ENCODE assay signal across 23 cellular contexts in the genomic region with DNA sequence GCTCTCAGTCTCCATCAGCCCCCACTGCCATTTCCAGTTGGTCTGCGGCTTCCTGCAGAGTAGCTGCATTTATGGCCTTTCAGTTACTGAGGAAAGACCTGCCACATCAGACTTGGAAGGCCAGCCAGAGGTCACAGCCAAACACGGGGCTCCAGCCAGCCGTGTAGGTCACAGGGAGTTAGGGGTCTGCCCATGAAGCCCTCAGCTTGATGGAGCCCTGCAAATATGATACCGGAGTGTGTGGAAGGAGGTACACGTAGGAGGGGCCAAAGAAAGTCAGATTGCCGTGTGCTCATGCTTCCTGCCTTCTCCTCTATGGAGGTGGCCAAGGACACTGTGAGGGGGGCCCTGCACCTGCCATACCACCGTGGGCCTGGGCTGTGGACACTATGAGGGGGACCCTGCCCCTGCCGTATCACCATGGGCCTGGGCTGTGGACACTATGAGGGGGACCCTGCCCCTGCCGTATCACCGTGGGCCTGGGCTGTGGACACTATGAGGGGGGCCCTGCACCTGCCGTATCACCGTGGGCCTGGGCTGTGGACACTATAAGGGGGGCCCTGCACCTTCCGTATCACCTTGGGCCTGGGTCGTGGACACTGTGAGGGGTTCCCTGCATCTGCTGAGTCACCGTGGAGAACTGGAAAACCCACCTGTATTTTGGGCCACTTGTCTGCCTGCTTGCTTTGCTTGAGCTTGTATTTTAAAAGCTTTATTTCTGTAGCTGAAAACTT.
"Had no signal": no experiment of that assay in that cellular context is flagged by ENCODE, and none has a peak within 500 bp of the region (broad histone marks: within the 10 kb centered on the region; RNA-seq: fewer than 3 reads in every experiment).

No MANE protein-coding gene starts in this region.

- H3K9me3 ChIP-seq: gastrocnemius medialis, psoas muscle, spleen, suprapubic skin had no signal

- H3K27ac ChIP-seq: dorsolateral prefrontal cortex, epithelial cell of prostate, gastrocnemius medialis, neural progenitor cell, psoas muscle, skin epidermis, spleen, suprapubic skin had no signal

- H3K36me3 Mint-ChIP-seq: memory B cell; natural killer cell treated with Interleukin-12 subunit alpha and Interleukin-12 subunit beta and Interleukin-15 and Interleukin-18, amount 100 ng/mL, for 72 hours; neural progenitor cell; stimulated activated naive B cell treated with anti-CD40 and anti-IgM and Interleukin-4, amounts not matched to agents 10 μg/mL and 1 μg/mL and 100 μg/mL, for 72 hours had no signal

- DNase-seq: dorsolateral prefrontal cortex; effector CD4-positive, alpha-beta T cell; foreskin fibroblast; gastrocnemius medialis; kidney glomerular epithelial cell; left colon; left ventricle myocardium superior; nucleus accumbens; psoas muscle; right cardiac atrium; spleen; stimulated activated CD4-positive, alpha-beta T cell treated with anti-CD3 and anti-CD28 coated beads, Interleukin-2, amount 100 ng/mL, for 48 hours; stimulated activated naive B cell treated with anti-CD40 and anti-IgM and Interleukin-4, amounts not matched to agents 10 μg/mL and 1 μg/mL and 100 μg/mL, for 72 hours; trophoblast cell had no signal

- H3K27ac Mint-ChIP-seq: memory B cell; natural killer cell treated with Interleukin-12 subunit alpha and Interleukin-12 subunit beta and Interleukin-15 and Interleukin-18, amount 100 ng/mL, for 72 hours; stimulated activated naive B cell treated with anti-CD40 and anti-IgM and Interleukin-4, amounts not matched to agents 10 μg/mL and 1 μg/mL and 100 μg/mL, for 72 hours; stimulated activated naive CD8-positive, alpha-beta T cell treated with anti-CD3 and anti-CD28 coated beads, Interleukin-15, Interleukin-2, amounts not matched to agents 100 ng/mL and 50 ng/mL, for 24 hours had no signal

- H3K9ac ChIP-seq: neural progenitor cell had no signal

- H3K27me3 ChIP-seq: gastrocnemius medialis, neural progenitor cell had no signal

- H3K4me1 ChIP-seq: gastrocnemius medialis, neural progenitor cell, psoas muscle, spleen, suprapubic skin had no signal

- H2AFZ ChIP-seq: neural progenitor cell had no signal

- H3K4me2 ChIP-seq: neural progenitor cell had no signal

- H3K4me1 Mint-ChIP-seq: memory B cell; stimulated activated naive B cell treated with anti-CD40 and anti-IgM and Interleukin-4, amounts not matched to agents 10 μg/mL and 1 μg/mL and 100 μg/mL, for 72 hours had no signal

- H3K4me3 Mint-ChIP-seq: memory B cell; natural killer cell treated with Interleukin-12 subunit alpha and Interleukin-12 subunit beta and Interleukin-15 and Interleukin-18, amount 100 ng/mL, for 72 hours; neural progenitor cell; stimulated activated naive B cell treated with anti-CD40 and anti-IgM and Interleukin-4, amounts not matched to agents 10 μg/mL and 1 μg/mL and 100 μg/mL, for 72 hours; stimulated activated naive CD8-positive, alpha-beta T cell treated with anti-CD3 and anti-CD28 coated beads, Interleukin-15, Interleukin-2, amounts not matched to agents 100 ng/mL and 50 ng/mL, for 24 hours had no signal

- FAIRE-seq: urothelium cell line had no signal

- H3K4me3 ChIP-seq: dorsolateral prefrontal cortex, gastrocnemius medialis, lung, neural progenitor cell, psoas muscle, skin epidermis, spleen, suprapubic skin had no signal

- H3K36me3 ChIP-seq: gastrocnemius medialis, neural progenitor cell, spleen, suprapubic skin had no signal

- H3K9me3 Mint-ChIP-seq: natural killer cell treated with Interleukin-12 subunit alpha and Interleukin-12 subunit beta and Interleukin-15 and Interleukin-18, amount 100 ng/mL, for 72 hours; neural progenitor cell; stimulated activated naive B cell treated with anti-CD40 and anti-IgM and Interleukin-4, amounts not matched to agents 10 μg/mL and 1 μg/mL and 100 μg/mL, for 72 hours; stimulated activated naive CD8-positive, alpha-beta T cell treated with anti-CD3 and anti-CD28 coated beads, Interleukin-15, Interleukin-2, amounts not matched to agents 100 ng/mL and 50 ng/mL, for 24 hours had no signal
